8 cellular contexts compared by ENCODE assay signal in the genomic region with DNA sequence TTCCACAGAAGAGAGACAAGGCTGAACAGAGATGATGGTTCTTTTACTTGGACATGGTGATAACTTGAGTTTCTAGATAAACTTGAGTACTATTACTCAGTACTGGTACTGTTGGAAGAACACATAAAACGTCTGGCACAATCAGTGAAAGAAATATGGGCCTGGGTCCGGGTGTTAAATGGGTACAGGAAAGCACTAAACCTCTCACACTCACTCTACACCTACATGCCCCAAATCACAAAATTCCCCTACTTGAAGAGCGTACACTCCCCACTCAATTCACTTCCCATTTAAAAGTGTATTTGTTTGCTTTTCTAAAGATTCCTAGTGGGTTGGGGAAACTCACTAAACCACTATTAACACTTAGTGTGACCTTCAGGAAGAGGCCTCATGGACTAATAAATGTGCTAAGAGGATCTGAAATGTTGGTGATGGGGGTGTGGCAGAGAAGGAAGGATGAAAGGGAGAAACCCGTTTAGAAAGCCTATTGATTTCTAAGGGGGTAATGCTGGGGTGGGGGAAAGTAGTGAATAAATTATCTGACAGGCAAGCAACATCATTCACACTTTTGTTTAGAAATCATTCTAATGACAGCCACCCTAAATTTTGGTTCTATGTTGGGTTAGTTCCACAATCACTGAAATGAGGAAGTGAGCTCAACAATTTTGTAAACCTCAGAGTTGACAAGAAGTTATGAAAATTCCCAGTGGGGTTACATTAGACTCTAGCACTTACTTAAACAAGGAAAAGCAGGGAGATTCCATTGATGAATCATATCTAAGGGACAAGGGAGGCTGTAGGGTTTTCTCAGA.
A peak's percentile ranks its signal among the peaks of the same experiment; 100 is the strongest.
DNase-seq lines count a peak whose midpoint lies in the region; ATAC-seq, FAIRE-seq and TF ChIP-seq lines count a peak whose summit lies in the region.

No MANE protein-coding gene starts in this region.

- H3K9me3 ChIP-seq in SU-DHL-6 (ENCODE audit: insufficient read depth, low read length) = no peaks in the 10 kb centered on the region

- peaks cover 18% of the 10 kb centered on the region for H3F3A ChIP-seq in SU-DHL-6 (ENCODE audit: insufficient read depth)

- no peaks in the 10 kb centered on the region for H3K27me3 ChIP-seq in SU-DHL-6 (ENCODE audit: low read length)

- peak; percentile 96 for FAIRE-seq in GM18507 (lab: Jason Lieb, UNC)

- no peak overlapping the region for H2AFZ ChIP-seq in SU-DHL-6 (ENCODE audit: low read depth, low read length, severe bottlenecking)

- H3K4me3 Mint-ChIP-seq in osteocyte (ENCODE audit: unreplicated experiment) = no peak overlapping the region

- peaks cover 72% of the 10 kb centered on the region for H3K4me1 Mint-ChIP-seq in osteocyte (ENCODE audit: unreplicated experiment)

- no peak overlapping the region for H3K9ac ChIP-seq in SU-DHL-6 (ENCODE audit: low read length)

- peak; percentile 27 for ATAC-seq in HG02852 (IDR thresholded peaks at IDR 0.05; ENCODE audit: unreplicated experiment)

- H3K27me3 Mint-ChIP-seq in osteocyte (ENCODE audit: unreplicated experiment) = no peaks in the 10 kb centered on the region

- H3K27ac ChIP-seq in SU-DHL-6 (ENCODE audit: low read depth, low read length) = no peak overlapping the region

- DNase-seq in GM18507 (ENCODE audit: extremely low spot score, insufficient read length, low read depth) (no peak), osteocyte (ENCODE audit: extremely low spot score, unreplicated experiment) (no peak), COR-L47 (lab: John Stamatoyannopoulos, UW) (no peak), amygdala (lab: John Stamatoyannopoulos, UW) (no peak), NCI-H2029 treated with DMSO at 0.1 percent for 48 hours (lab: John Stamatoyannopoulos, UW) (no peak)
- no peak for DNase-seq in activated effector memory CD4-positive, alpha-beta T cell treated with Interleukin-2 at 50 U/mL for 16 hours

- TF ChIP-seq CTCF in SU-DHL-6 (IDR thresholded peaks at IDR 0.05; ENCODE audit: insufficient read depth, low read length, poor library complexity, severe bottlenecking) (no peak), osteocyte (IDR thresholded peaks at IDR 0.05) (no peak)

- H3K36me3 ChIP-seq in SU-DHL-6 (ENCODE audit: low read length) = no peaks in the 10 kb centered on the region

- no peak overlapping the region for H3K4me3 ChIP-seq in SU-DHL-6 (ENCODE audit: insufficient read depth, low read length, poor library complexity, severe bottlenecking)

- no peaks in the 10 kb centered on the region for H4K20me1 ChIP-seq in SU-DHL-6 (ENCODE audit: low read depth, low read length)

- H3K4me2 ChIP-seq in SU-DHL-6 (ENCODE audit: low read depth, low read length, poor library complexity, severe bottlenecking) = peak overlapping the region; percentile 43

- H3K9me3 Mint-ChIP-seq in osteocyte (ENCODE audit: unreplicated experiment) = no peaks in the 10 kb centered on the region

- H3K36me3 Mint-ChIP-seq in osteocyte (ENCODE audit: unreplicated experiment) = no peaks in the 10 kb centered on the region

- no peaks in the 10 kb centered on the region for H3K9me2 ChIP-seq in SU-DHL-6 (replicated peaks; ENCODE audit: insufficient read depth, low read length)

- H3K27ac Mint-ChIP-seq in osteocyte (ENCODE audit: unreplicated experiment) = peak overlapping the region; percentile 79

- no peaks in the 10 kb centered on the region for H3K79me2 ChIP-seq in SU-DHL-6 (ENCODE audit: insufficient read depth, low read length)
